18 cellular contexts compared by ENCODE assay signal in genomic region chr2:230666446-230666845, GRCh38. TPM values are rescaled to one million over a fixed set of nuclear protein-coding genes. Genes with fewer than 3 reads are reported as not detected.
DNase-seq lines count a peak whose midpoint lies in the region; ATAC-seq and TF ChIP-seq lines count a peak whose summit lies in the region.
"Had no signal": no experiment of that assay in that cellular context is flagged by ENCODE, and none has a peak within 500 bp of the region (broad histone marks: within the 10 kb centered on the region; RNA-seq: fewer than 3 reads in every experiment).

No MANE protein-coding gene starts in this region.

- no peaks in the 10 kb centered on the region for H3K79me2 ChIP-seq in trophoblast cell (ENCODE audit: control insufficient read depth, insufficient read depth, low read length, poor library complexity)

- no peak overlapping the region for H3K4me2 ChIP-seq in trophoblast cell (ENCODE audit: low read length)

- ATAC-seq in left lung (no peak), HG03520 (IDR thresholded peaks at IDR 0.05; ENCODE audit: unreplicated experiment) (no peak)
- ATAC-seq: naive thymus-derived CD8-positive, alpha-beta T cell had no signal

- H2BK12ac ChIP-seq in trophoblast cell (ENCODE audit: low read length), result peak overlapping the region; percentile 23

- DNase-seq in DMS 273 (lab: John Stamatoyannopoulos, UW; ENCODE audit: unreplicated experiment) (peak; percentile 9), DMS 273 treated with DMSO at 0.1 percent for 48 hours (lab: John Stamatoyannopoulos, UW) (no peak), colonic mucosa (peak; percentile 53), trophoblast cell (no peak), left lung (no peak), germinal center (ENCODE audit: low spot score) (no peak)
- DNase-seq in Jurkat, Clone E6-1 (ENCODE audit: low read depth, low spot score), result peak; percentile 42
- DNase-seq: CD4-positive, alpha-beta memory T cell; dermis blood vessel endothelial cell; left ventricle myocardium inferior; NCI-H226; stimulated activated CD4-positive, alpha-beta T cell treated with anti-CD3 and anti-CD28 coated beads, Interleukin-1b, Interleukin-23, amount 100 ng/mL, for 48 hours; stimulated activated CD8-positive, alpha-beta memory T cell treated with anti-CD3 and anti-CD28 coated beads, Interleukin-4, amount 100 ng/mL, for 48 hours had no signal

- H4K8ac ChIP-seq in trophoblast cell (ENCODE audit: low read depth, low read length), result no peak overlapping the region

- H3K9me3 ChIP-seq in colonic mucosa, result no peaks in the 10 kb centered on the region
- no peaks in the 10 kb centered on the region for H3K9me3 ChIP-seq in trophoblast cell (ENCODE audit: insufficient read depth, low read depth, low read length)
- H3K9me3 ChIP-seq in left lung, result no peaks in the 10 kb centered on the region
- H3K9me3 ChIP-seq: left ventricle myocardium inferior, right atrium auricular region had no signal

- H3K9ac ChIP-seq in colonic mucosa (ENCODE audit: low read depth in 2 of 2, low read length in 2 of 2) (peak overlapping the region in 1 of 2 donors; percentile 35), trophoblast cell (ENCODE audit: low read length) (no peak overlapping the region)

- TF ChIP-seq CTCF in colonic mucosa (IDR thresholded peaks at IDR 0.05), result no peak
- TF ChIP-seq CTCF in left lung (IDR thresholded peaks at IDR 0.05), result no peak

- no peak overlapping the region for H4K91ac ChIP-seq in trophoblast cell (ENCODE audit: low read depth, low read length)

- no peak overlapping the region for H3K27ac ChIP-seq in colonic mucosa
- H3K27ac ChIP-seq in trophoblast cell (ENCODE audit: low read depth, low read length), result no peak overlapping the region
- peak overlapping the region in 1 of 2 donors; percentile 84 for H3K27ac ChIP-seq in left lung
- H3K27ac ChIP-seq: 22Rv1, left ventricle myocardium inferior, right atrium auricular region, SK-N-MC had no signal

- H2BK120ac ChIP-seq in trophoblast cell (ENCODE audit: insufficient read depth, low read length, poor library complexity), result no peak overlapping the region

- H3K4ac ChIP-seq in trophoblast cell (ENCODE audit: low read depth, low read length), result no peak overlapping the region

- no CpG with 5 or more reads among the region's 8 CpGs for WGBS in trophoblast cell (ENCODE audit: extremely low coverage, insufficient coverage, insufficient read length)

- H2BK5ac ChIP-seq in trophoblast cell (ENCODE audit: low read depth, low read length, poor library complexity), result no peak overlapping the region

- no peak overlapping the region for H3K18ac ChIP-seq in trophoblast cell (ENCODE audit: low read length)

- H3K27me3 ChIP-seq in colonic mucosa, result no peaks in the 10 kb centered on the region
- no peaks in the 10 kb centered on the region for H3K27me3 ChIP-seq in trophoblast cell (ENCODE audit: insufficient read depth, low read length)
- H3K27me3 ChIP-seq in left lung, result no peaks in the 10 kb centered on the region
- H3K27me3 ChIP-seq: right atrium auricular region had no signal

- no peak overlapping the region for H4K12ac ChIP-seq in trophoblast cell (ENCODE audit: low read depth, low read length)

- H3K14ac ChIP-seq in trophoblast cell (ENCODE audit: low read length), result no peak overlapping the region

- H3K4me3 ChIP-seq in Jurkat, Clone E6-1 (ENCODE audit: low read length), result no peak overlapping the region
- H3K4me3 ChIP-seq in colonic mucosa (no peak overlapping the region), trophoblast cell (ENCODE audit: low read depth, low read length) (no peak overlapping the region), left lung (no peak overlapping the region)
- H3K4me3 ChIP-seq: left ventricle myocardium inferior, right atrium auricular region, SK-N-MC had no signal

- H2AFZ ChIP-seq in trophoblast cell (ENCODE audit: insufficient read depth, low read length, poor library complexity), result no peak overlapping the region

- H3K4me1 ChIP-seq in colonic mucosa, result peaks cover 7% of the 10 kb centered on the region
- peaks cover 17 to 25% of the 10 kb centered on the region in 2 experiments for H3K4me1 ChIP-seq in trophoblast cell (ENCODE audit: control insufficient read depth in 1 of 2, insufficient read depth in 2 of 2, low read length in 2 of 2)
- peaks cover 0 to 81% of the 10 kb centered on the region in 2 donors for H3K4me1 ChIP-seq in left lung

- no peak overlapping the region for H2AK5ac ChIP-seq in trophoblast cell (ENCODE audit: low read length)

- peaks cover 3% of the 10 kb centered on the region for H3K79me1 ChIP-seq in trophoblast cell (ENCODE audit: low read length)

- intact Hi-C loops in colonic mucosa (cut with DNase I), result no loop called here
- intact Hi-C loops in left lung (cut with DNase I), result no loop called here

- no peak overlapping the region for H3K23ac ChIP-seq in trophoblast cell (ENCODE audit: low read length)

- no peaks in the 10 kb centered on the region for H3K36me3 ChIP-seq in colonic mucosa
- no peaks in the 10 kb centered on the region for H3K36me3 ChIP-seq in trophoblast cell (ENCODE audit: control insufficient read depth in 1 of 2, insufficient read depth in 2 of 2, low read length in 2 of 2)
- H3K36me3 ChIP-seq in left lung, result no peaks in the 10 kb centered on the region
- H3K36me3 ChIP-seq: left ventricle myocardium inferior, right atrium auricular region had no signal

RNA-seq across cellular contexts. Expression of gene CAB39, which starts 46.2 kb away (rescaled TPM):
- 40.8 TPM for polyA plus RNA-seq in Jurkat, Clone E6-1 (2012; ENCODE audit: insufficient read depth, insufficient read length)
- 100 to 1,000 TPM in 1 of 2 donors, 10 to 100 TPM in 1; 87.8 to 121 TPM for total RNA-seq in colonic mucosa
- 43.9 and 44.8 TPM in 2 replicates for polyA plus RNA-seq in trophoblast cell (2013)
- 10 to 100 TPM; 67.2 to 86.5 TPM for total RNA-seq in left lung

Comparison
In these comparisons a context has a peak if more than half of its experiments do, and no peak if none do; other contexts are left out.
1. DNase-seq: peak in DMS 273 (single experiment), Jurkat, Clone E6-1 (single experiment) and colonic mucosa (single experiment); none in DMS 273 treated with DMSO at 0.1 percent for 48 hours (single experiment), trophoblast cell (0 of 2), left lung (0 of 2) and germinal center (single experiment).